In genomic region chr17:67181825-67182224, GRCh38 we compare ENCODE assay signal across 21 cellular contexts.
A peak's percentile ranks its signal among the peaks of the same experiment; 100 is the strongest.
DNase-seq lines count a peak whose midpoint lies in the region; ATAC-seq, FAIRE-seq and TF ChIP-seq lines count a peak whose summit lies in the region.
"Had no signal": no experiment of that assay in that cellular context is flagged by ENCODE, and none has a peak within 500 bp of the region (broad histone marks: within the 10 kb centered on the region; RNA-seq: fewer than 3 reads in every experiment).

No MANE protein-coding gene starts in this region.

- H3K79me2 ChIP-seq in HepG2 (ENCODE audit: insufficient read depth, low read length): no peaks in the 10 kb centered on the region

- DNase-seq in HepG2 (ENCODE audit: low spot score): no peak
- no peak for DNase-seq in right lobe of liver
- DNase-seq in immature natural killer cell: no peak
- no peak for DNase-seq in esophagus squamous epithelium (lab: John Stamatoyannopoulos, UW)
- DNase-seq in NCI-H2029 (lab: John Stamatoyannopoulos, UW): no peak
- DNase-seq: AML-193; Caco-2; Calu3; CD4-positive, alpha-beta T cell; CD8-positive, alpha-beta T cell; DMS79 treated with DMSO at 0.1 percent for 48 hours; GF-D8 had no signal

- TF ChIP-seq RAD21 in HepG2 (CRISPR knock-in tag; IDR thresholded peaks at IDR 0.05): no peak

- TF ChIP-seq POLR2A in HepG2 (IDR thresholded peaks at IDR 0.05; ENCODE audit: insufficient read depth in 1 of 2, low read depth in 2 of 2, low read length in 2 of 2) (no peak), right lobe of liver (IDR thresholded peaks at IDR 0.05) (no peak), esophagus squamous epithelium (IDR thresholded peaks at IDR 0.05) (no peak)

- no peaks in the 10 kb centered on the region for H3K27me3 Mint-ChIP-seq in immature natural killer cell (ENCODE audit: low read depth in 3 of 3)
- H3K27me3 Mint-ChIP-seq: B cell; CD4-positive, alpha-beta T cell had no signal

- H3K4me2 ChIP-seq in HepG2 (ENCODE audit: low read depth, low read length): no peak overlapping the region
- H3K4me2 ChIP-seq: A549; BLaER1 treated with 17β-estradiol and CSF1 and Interleukin-3, amounts not matched to agents 10 nM and 100 nM had no signal

- H3K27me3 ChIP-seq in HepG2 (ENCODE audit: control insufficient read depth in 1 of 2, insufficient read depth in 2 of 2, low read length in 2 of 2) (no peaks in the 10 kb centered on the region), right lobe of liver (no peaks in the 10 kb centered on the region), esophagus squamous epithelium (no peaks in the 10 kb centered on the region)
- H3K27me3 ChIP-seq: BLaER1 treated with 17β-estradiol and CSF1 and Interleukin-3, amounts not matched to agents 10 nM and 100 nM had no signal

- H3K4me3 ChIP-seq in HepG2 (replicated peaks in 1 of 3; ENCODE audit: insufficient read depth in 1 of 3, low read depth in 2 of 3, low read length in 3 of 3): no peak overlapping the region
- no peak overlapping the region for H3K4me3 ChIP-seq in right lobe of liver
- no peak overlapping the region for H3K4me3 ChIP-seq in esophagus squamous epithelium
- H3K4me3 ChIP-seq: A549; BLaER1 treated with 17β-estradiol and CSF1 and Interleukin-3, amounts not matched to agents 10 nM and 100 nM had no signal

- 98% methylated on average over 3 of the region's 3 CpGs for WGBS in HepG2 (ENCODE audit: low lambda C conversion rate)
- 100% methylated on average over 1 of the region's 3 CpGs for WGBS in right lobe of liver (ENCODE audit: insufficient coverage, low coverage, low lambda C conversion rate, missing lambda C conversion rate)
- WGBS in esophagus squamous epithelium, 2 donors: 100% methylated on average over 2 to 3 of the region's 3 CpGs

- H3K27ac ChIP-seq in HepG2 (ENCODE audit: extremely low read length, insufficient read depth, low read length) (no peak overlapping the region), right lobe of liver (no peak overlapping the region), esophagus squamous epithelium (no peak overlapping the region)
- H3K27ac ChIP-seq: 22Rv1; A549; BLaER1 treated with 17β-estradiol and CSF1 and Interleukin-3, amounts not matched to agents 10 nM and 100 nM; C4-2B had no signal

- POLR2A ChIA-PET in HepG2 (lab: Yijun Ruan, JAX): no interaction called here

- in situ Hi-C loops in HepG2 (cut with HindIII; ENCODE audit: extremely low pct_ligation_motif_present, low pct_unique_long_range_greater_than_20kb): no loop called here

- no peaks in the 10 kb centered on the region for H3K9me3 ChIP-seq in HepG2 (ENCODE audit: low read length)
- H3K9me3 ChIP-seq in right lobe of liver: no peaks in the 10 kb centered on the region
- H3K9me3 ChIP-seq in esophagus squamous epithelium: no peaks in the 10 kb centered on the region
- H3K9me3 ChIP-seq: A549; BLaER1 treated with 17β-estradiol and CSF1 and Interleukin-3, amounts not matched to agents 10 nM and 100 nM; Caco-2 had no signal

- TF ChIP-seq EP300 in HepG2 (IDR thresholded peaks at IDR 0.05; ENCODE audit: low read depth in 2 of 2, low read length in 2 of 2) (no peak), HepG2 (CRISPR knock-in tag; IDR thresholded peaks at IDR 0.05; ENCODE audit: borderline replicate concordance) (no peak)

- H3K36me3 ChIP-seq in HepG2 (replicated peaks in 1 of 2; ENCODE audit: control insufficient read depth in 1 of 2, insufficient read depth in 2 of 2, low read length in 2 of 2): peaks cover 11 to 27% of the 10 kb centered on the region in 2 experiments
- peaks cover 0 to 6% (median under 1%) of the 10 kb centered on the region in 4 donors for H3K36me3 ChIP-seq in right lobe of liver
- H3K36me3 ChIP-seq in esophagus squamous epithelium: peaks cover 0 to 57% (median 0%) of the 10 kb centered on the region in 3 donors

- TF ChIP-seq CTCF in HepG2 (CRISPR knock-in tag; IDR thresholded peaks at IDR 0.05) (no peak), right lobe of liver (IDR thresholded peaks at IDR 0.05) (no peak), esophagus squamous epithelium (IDR thresholded peaks at IDR 0.05) (no peak)

- H3K27ac Mint-ChIP-seq in immature natural killer cell: peak overlapping the region in 4 of 6 donors; percentile 44 to 79 (median 56)
- H3K27ac Mint-ChIP-seq: B cell; CD4-positive, alpha-beta T cell; CD8-positive, alpha-beta T cell had no signal

- FAIRE-seq in HepG2 (lab: Jason Lieb, UNC): no peak
- FAIRE-seq: A549, D721Med, G401.6, GM12891, GM19239 had no signal

- H3K36me3 Mint-ChIP-seq in immature natural killer cell: peaks cover 0 to 10% (median 5%) of the 10 kb centered on the region in 3 donors

- H3K9me3 Mint-ChIP-seq in immature natural killer cell: peaks cover 0 to 2% (median 0%) of the 10 kb centered on the region in 6 donors
- H3K9me3 Mint-ChIP-seq: CD4-positive, alpha-beta T cell; CD8-positive, alpha-beta T cell had no signal

- H3K4me1 ChIP-seq in HepG2 (ENCODE audit: insufficient read depth, low read length): no peaks in the 10 kb centered on the region
- peaks cover 0 to 46% (median 8%) of the 10 kb centered on the region in 4 donors for H3K4me1 ChIP-seq in right lobe of liver
- no peaks in the 10 kb centered on the region for H3K4me1 ChIP-seq in esophagus squamous epithelium
- H3K4me1 ChIP-seq: A549; BLaER1 treated with 17β-estradiol and CSF1 and Interleukin-3, amounts not matched to agents 10 nM and 100 nM had no signal

- no peak overlapping the region for H3K9ac ChIP-seq in HepG2 (ENCODE audit: insufficient read depth, low read depth, low read length)
- H3K9ac ChIP-seq: BLaER1 treated with 17β-estradiol and CSF1 and Interleukin-3, amounts not matched to agents 10 nM and 100 nM had no signal

- no peaks in the 10 kb centered on the region for H4K20me1 ChIP-seq in HepG2 (ENCODE audit: insufficient read depth, low read length)

- intact Hi-C loops in HepG2 (cut with micrococcal nuclease; ENCODE audit: unreplicated experiment) (no loop called here), right lobe of liver (cut with DNase I) (no loop called here), esophagus squamous epithelium (cut with DNase I) (no loop called here)

- BruUV-seq in HepG2 (replicated peaks; lab: Mats Ljungman, UMichigan): no TSS peak

- peaks cover 4 to 42% of the 10 kb centered on the region in 2 donors for H3K4me1 Mint-ChIP-seq in immature natural killer cell
- H3K4me1 Mint-ChIP-seq: B cell had no signal

- ATAC-seq in HepG2 (peak; percentile 55; the same call in 2 of the 3 replicates), right lobe of liver (no peak)
- ATAC-seq: A549; CD8-positive, alpha-beta T cell had no signal

- H3K4me3 Mint-ChIP-seq in immature natural killer cell: no peak overlapping the region
- H3K4me3 Mint-ChIP-seq: B cell; CD4-positive, alpha-beta T cell; CD8-positive, alpha-beta T cell had no signal

- CTCF ChIA-PET in HepG2 (lab: Yijun Ruan, JAX; ENCODE audit: low intra/inter-chr PET ratio, low total read pairs): no interaction called here

- H2AFZ ChIP-seq in HepG2 (ENCODE audit: low read length): no peak overlapping the region

TF ChIP-seq in HepG2, 621 proteins besides CTCF, POLR2A, EP300 and RAD21:
- TF ChIP-seq AGO2 (optimal IDR thresholded peaks at IDR 0.05; ENCODE audit: low read depth, low read length) (no peak), MAFG (CRISPR knock-in tag; IDR thresholded peaks at IDR 0.05) (no peak), ZEB1 (IDR thresholded peaks at IDR 0.05; ENCODE audit: insufficient replicate concordance, low read depth) (no peak), ZNF12 (CRISPR knock-in tag; IDR thresholded peaks at IDR 0.05) (peak; percentile 78; the same call in 1 of the 2 replicates)
